In the genomic region with DNA sequence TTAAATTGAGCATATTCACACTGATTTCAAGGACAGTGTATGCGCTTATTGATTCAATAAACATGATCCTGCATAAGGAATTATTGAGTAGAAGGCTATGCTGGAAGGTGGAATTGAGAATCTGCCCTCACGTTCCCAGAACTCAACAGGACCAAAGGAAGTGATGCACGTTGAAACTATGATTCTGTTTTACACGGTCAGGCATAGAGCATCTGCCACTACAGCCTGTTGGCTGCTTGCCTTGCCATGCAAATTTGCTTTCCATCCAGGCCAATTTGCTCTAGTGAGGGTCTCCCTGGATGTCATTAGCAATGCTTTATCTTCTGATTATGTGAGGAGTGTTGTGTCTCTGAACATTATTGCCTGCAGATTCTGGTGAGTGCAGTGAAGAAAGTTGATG, we compare ENCODE assay signal across 22 cellular contexts.
DNase-seq lines count a peak whose midpoint lies in the region; TF ChIP-seq lines count a peak whose summit lies in the region.
"Had no signal": no experiment of that assay in that cellular context is flagged by ENCODE, and none has a peak within 500 bp of the region (broad histone marks: within the 10 kb centered on the region; RNA-seq: fewer than 3 reads in every experiment).

No MANE protein-coding gene starts in this region.

- H3K4me1 ChIP-seq in esophagus muscularis mucosa (no peaks in the 10 kb centered on the region), uterus (no peaks in the 10 kb centered on the region)
- H3K4me1 ChIP-seq: BE2C, Peyer's patch had no signal

- H3K9me3 ChIP-seq in esophagus muscularis mucosa (peaks cover 0 to 5% (median 0%) of the 10 kb centered on the region in 4 donors), uterus (no peaks in the 10 kb centered on the region)
- H3K9me3 ChIP-seq: BE2C, Peyer's patch, SJSA1 had no signal

- H3K27ac ChIP-seq in esophagus muscularis mucosa (replicated peaks in 1 of 4) (no peak overlapping the region), uterus (no peak overlapping the region)
- H3K27ac ChIP-seq: 22Rv1, KMS-11, Peyer's patch, SJSA1 had no signal

- intact Hi-C loops in esophagus muscularis mucosa (cut with DNase I): no loop called here
- intact Hi-C loops in uterus (cut with DNase I; ENCODE audit: low total_unique reads): no loop called here

- H3K27me3 ChIP-seq in esophagus muscularis mucosa (peaks cover 0 to 5% (median 0%) of the 10 kb centered on the region in 4 donors), uterus (no peaks in the 10 kb centered on the region)
- H3K27me3 ChIP-seq: Peyer's patch, SJSA1 had no signal

- TF ChIP-seq POLR2A in esophagus muscularis mucosa (IDR thresholded peaks at IDR 0.05; ENCODE audit: low read depth): no peak
- no peak for TF ChIP-seq POLR2A in uterus (IDR thresholded peaks at IDR 0.05)

- TF ChIP-seq EP300 in esophagus muscularis mucosa (IDR thresholded peaks at IDR 0.05): no peak

- no peaks in the 10 kb centered on the region for H3K36me3 ChIP-seq in esophagus muscularis mucosa
- no peaks in the 10 kb centered on the region for H3K36me3 ChIP-seq in uterus
- H3K36me3 ChIP-seq: BE2C, Peyer's patch, SJSA1 had no signal

- TF ChIP-seq CTCF in esophagus muscularis mucosa (IDR thresholded peaks at IDR 0.05) (no peak), uterus (IDR thresholded peaks at IDR 0.05) (no peak)

- H3K4me3 ChIP-seq in esophagus muscularis mucosa (no peak overlapping the region), uterus (no peak overlapping the region)
- H3K4me3 ChIP-seq: Peyer's patch, SJSA1 had no signal

- peak; percentile 65 for DNase-seq in DMS 273 (lab: John Stamatoyannopoulos, UW; ENCODE audit: unreplicated experiment)
- DNase-seq in DMS 273 treated with DMSO at 0.1 percent for 48 hours (lab: John Stamatoyannopoulos, UW): no peak
- DNase-seq in ELR (ENCODE audit: low read depth): peak; percentile 3
- peak; percentile 7 for DNase-seq in NCI-H1694 (lab: John Stamatoyannopoulos, UW)
- DNase-seq in esophagus muscularis mucosa (ENCODE audit: extremely low spot score): peak; percentile 53
- no peak for DNase-seq in uterus
- no peak for DNase-seq in kidney glomerular epithelial cell (lab: John Stamatoyannopoulos, UW)
- no peak for DNase-seq in D341Med (ENCODE audit: low spot score)
- DNase-seq: BE2C; Calu3; CD4-positive, alpha-beta T cell; DMS79 treated with DMSO at 0.1 percent for 48 hours; GF-D8; NCI-H1417; NCI-H1930; NCI-H2171; NCI-H69; NK-92 treated with Interleukin-12 subunit alpha and Interleukin-12 subunit beta, amount 100 ng/mL, for 24 hours; Peyer's patch had no signal

- 58% methylated on average over 4 of the region's 4 CpGs for WGBS in esophagus muscularis mucosa

Comparison
In these comparisons a context has a peak if more than half of its experiments do, and no peak if none do; other contexts are left out.
1. DNase-seq: peak in DMS 273 (single experiment), ELR (single experiment), NCI-H1694 (single experiment) and esophagus muscularis mucosa (single experiment); none in DMS 273 treated with DMSO at 0.1 percent for 48 hours (single experiment), uterus (0 of 2), kidney glomerular epithelial cell (single experiment) and D341Med (single experiment).